Comparison of ENCODE assay signal across 1 cellular context in the genomic region with DNA sequence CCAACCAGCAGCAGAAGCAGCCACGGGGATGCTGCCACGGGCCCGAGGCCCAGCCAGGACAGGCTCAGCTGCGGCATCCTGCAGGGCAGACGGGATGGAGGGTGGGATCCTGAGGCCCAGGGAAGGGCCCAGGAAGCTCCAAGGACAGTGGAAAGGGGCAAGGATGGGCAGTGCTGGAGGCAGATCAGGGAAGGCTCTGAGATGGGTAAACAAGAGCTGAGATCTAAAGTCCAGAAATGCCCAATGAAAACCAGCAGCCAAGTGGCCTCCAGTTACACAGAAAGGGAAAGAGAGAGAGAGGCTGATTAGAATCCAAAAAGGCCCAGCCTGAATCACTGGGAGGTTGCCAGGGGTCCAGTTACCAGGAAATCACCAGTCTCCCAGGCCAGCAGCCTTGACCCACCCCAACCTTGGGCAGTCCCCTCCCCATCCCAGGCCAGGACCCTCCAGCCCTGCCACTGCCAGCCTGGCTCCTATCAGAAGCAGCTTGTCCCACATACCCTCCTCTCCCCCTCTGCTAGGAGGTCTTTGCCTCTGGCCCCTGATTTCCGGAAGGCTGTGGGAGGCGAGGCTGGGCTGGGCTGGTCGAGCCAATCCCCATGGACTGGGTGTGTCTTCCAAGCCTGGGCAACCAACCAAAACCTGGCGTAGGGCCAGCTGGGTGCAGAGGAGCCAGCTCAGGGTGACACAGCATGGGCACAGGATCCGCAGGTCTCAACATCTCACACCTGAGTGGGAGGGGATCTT.
TF ChIP-seq lines count a peak whose summit lies in the region.

A gene with protein sequence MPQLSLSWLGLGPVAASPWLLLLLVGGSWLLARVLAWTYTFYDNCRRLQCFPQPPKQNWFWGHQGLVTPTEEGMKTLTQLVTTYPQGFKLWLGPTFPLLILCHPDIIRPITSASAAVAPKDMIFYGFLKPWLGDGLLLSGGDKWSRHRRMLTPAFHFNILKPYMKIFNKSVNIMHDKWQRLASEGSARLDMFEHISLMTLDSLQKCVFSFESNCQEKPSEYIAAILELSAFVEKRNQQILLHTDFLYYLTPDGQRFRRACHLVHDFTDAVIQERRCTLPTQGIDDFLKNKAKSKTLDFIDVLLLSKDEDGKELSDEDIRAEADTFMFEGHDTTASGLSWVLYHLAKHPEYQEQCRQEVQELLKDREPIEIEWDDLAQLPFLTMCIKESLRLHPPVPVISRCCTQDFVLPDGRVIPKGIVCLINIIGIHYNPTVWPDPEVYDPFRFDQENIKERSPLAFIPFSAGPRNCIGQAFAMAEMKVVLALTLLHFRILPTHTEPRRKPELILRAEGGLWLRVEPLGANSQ (minus strand): TSS at position 198 of the 747 bp plus-strand sequence. CDS start 121 bp downstream, at position 77.

TF ChIP-seq in HCT116, 20 proteins besides CTCF, POLR2A, EP300 and RAD21 (continued from another document):
- TF ChIP-seq SIN3A (IDR thresholded peaks at IDR 0.05; ENCODE audit: low read depth) (no peak), TCF7L2 (IDR thresholded peaks at IDR 0.05; ENCODE audit: borderline replicate concordance, extremely low read depth, insufficient read depth, insufficient read length) (no peak), POLR2AphosphoS5 (IDR thresholded peaks at IDR 0.05; ENCODE audit: low read depth, low read length) (peak; percentile 77), SP1 (IDR thresholded peaks at IDR 0.05; ENCODE audit: low read depth) (peak; percentile 66), ZNF274 (IDR thresholded peaks at IDR 0.05; ENCODE audit: low read depth, low read length) (no peak)
TF ChIP-seq in HCT116: peak in this region for 2.
